In the genomic region with DNA sequence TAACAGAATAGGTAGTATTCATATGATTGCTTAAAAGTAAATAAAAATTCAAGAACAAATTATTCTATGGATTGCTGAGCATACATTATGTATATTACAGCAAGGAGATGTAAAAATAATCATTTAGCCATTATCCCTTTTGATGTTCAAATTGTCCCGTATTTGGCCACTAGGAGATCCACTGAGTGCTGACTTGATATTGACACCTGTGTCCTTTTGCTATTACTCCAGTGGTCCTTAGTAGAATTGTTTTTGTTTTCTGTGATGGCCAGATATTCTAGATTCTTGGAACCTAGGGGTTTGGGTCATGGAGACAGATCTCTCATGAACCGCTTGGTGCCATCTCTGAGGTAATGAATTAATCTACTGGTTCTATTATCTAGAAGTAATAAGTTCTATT, we compare ENCODE assay signal across 10 cellular contexts. TPM values are rescaled to one million over a fixed set of nuclear protein-coding genes. Genes with fewer than 3 reads are reported as not detected.
A peak's percentile ranks its signal among the peaks of the same experiment; 100 is the strongest.
DNase-seq lines count a peak whose midpoint lies in the region; ATAC-seq and TF ChIP-seq lines count a peak whose summit lies in the region.
"Had no signal": no experiment of that assay in that cellular context is flagged by ENCODE, and none has a peak within 500 bp of the region (broad histone marks: within the 10 kb centered on the region; RNA-seq: fewer than 3 reads in every experiment).

No MANE protein-coding gene starts in this region.

- no peaks in the 10 kb centered on the region for H3F3A ChIP-seq in PC-9 (ENCODE audit: insufficient read depth, low read depth)

- H3K9me3 Mint-ChIP-seq in activated CD8-positive, alpha-beta T cell treated with anti-CD3 and anti-CD28 coated beads for 36 hours, result no peaks in the 10 kb centered on the region
- H3K9me3 Mint-ChIP-seq in activated CD8-positive, alpha-beta T cell treated with anti-CD3 and anti-CD28 coated beads, Interleukin-2, amount 10 ng/mL, durations not matched to agents 7 days and 5 days (ENCODE audit: insufficient read depth), result no peaks in the 10 kb centered on the region
- H3K9me3 Mint-ChIP-seq: CD8-positive, alpha-beta memory T cell had no signal

- no peak overlapping the region for H2AFZ ChIP-seq in PC-9

- H3K4me3 ChIP-seq in PC-9 (no peak overlapping the region), fibroblast of pulmonary artery (replicated peaks; ENCODE audit: low read depth, low read length) (no peak overlapping the region), transverse colon (no peak overlapping the region)

- no peak overlapping the region for H3K27ac Mint-ChIP-seq in activated CD8-positive, alpha-beta T cell treated with anti-CD3 and anti-CD28 coated beads for 36 hours
- no peak overlapping the region for H3K27ac Mint-ChIP-seq in activated CD8-positive, alpha-beta T cell treated with anti-CD3 and anti-CD28 coated beads, Interleukin-2, amount 10 ng/mL, durations not matched to agents 7 days and 5 days

- H3K27me3 ChIP-seq in PC-9 (ENCODE audit: insufficient read depth, low read depth), result no peaks in the 10 kb centered on the region
- no peaks in the 10 kb centered on the region for H3K27me3 ChIP-seq in transverse colon

- peaks cover 39% of the 10 kb centered on the region for H3K36me3 Mint-ChIP-seq in activated CD8-positive, alpha-beta T cell treated with anti-CD3 and anti-CD28 coated beads for 36 hours (ENCODE audit: low read depth)
- peaks cover 51% of the 10 kb centered on the region for H3K36me3 Mint-ChIP-seq in activated CD8-positive, alpha-beta T cell treated with anti-CD3 and anti-CD28 coated beads, Interleukin-2, amount 10 ng/mL, durations not matched to agents 7 days and 5 days (ENCODE audit: low read depth)

- POLR2A ChIA-PET in activated CD8-positive, alpha-beta T cell treated with anti-CD3 and anti-CD28 coated beads for 36 hours (lab: Charles Lee), result no interaction called here
- POLR2A ChIA-PET in activated CD8-positive, alpha-beta T cell treated with anti-CD3 and anti-CD28 coated beads, Interleukin-2, amount 10 ng/mL, durations not matched to agents 7 days and 5 days (lab: Charles Lee), result interaction anchor here (0.6 kb wide), 1 partner anchor 54 kb away, joined by 4 read pairs; no protein-coding TSS in a partner anchor
- POLR2A ChIA-PET in PC-9 (lab: Charles Lee; ENCODE audit: unreplicated experiment), result no interaction called here

- peak; percentile 58 for TF ChIP-seq CTCF in activated CD8-positive, alpha-beta T cell treated with anti-CD3 and anti-CD28 coated beads for 36 hours (IDR thresholded peaks at IDR 0.05)
- TF ChIP-seq CTCF in PC-9 (conservative IDR thresholded peaks at IDR 0.05) (peak; percentile 54; the same call in 1 of the 2 replicates), fibroblast of pulmonary artery (IDR thresholded peaks at IDR 0.05; ENCODE audit: low read length, missing control alignments) (peak; percentile 32), transverse colon (IDR thresholded peaks at IDR 0.05) (peak in 4 of 5 experiments; percentile 13 to 36 (median 22)), GM20000 (IDR thresholded peaks at IDR 0.05; ENCODE audit: extremely low read depth, missing control alignments) (no peak)

- no peaks in the 10 kb centered on the region for H4K20me1 ChIP-seq in PC-9 (ENCODE audit: insufficient read depth)

- H3K27ac ChIP-seq in PC-9, result no peak overlapping the region
- H3K27ac ChIP-seq in transverse colon, result no peak overlapping the region

- BruUV-seq in PC-9 (replicated peaks; lab: Mats Ljungman, UMichigan), result no TSS peak

- H3K4me1 Mint-ChIP-seq in activated CD8-positive, alpha-beta T cell treated with anti-CD3 and anti-CD28 coated beads for 36 hours (ENCODE audit: low read depth), result peaks cover 2% of the 10 kb centered on the region
- peaks cover 8% of the 10 kb centered on the region for H3K4me1 Mint-ChIP-seq in activated CD8-positive, alpha-beta T cell treated with anti-CD3 and anti-CD28 coated beads, Interleukin-2, amount 10 ng/mL, durations not matched to agents 7 days and 5 days (ENCODE audit: low read depth)

- peaks cover 5% of the 10 kb centered on the region; the same call in 1 of the 2 replicates for H3K79me2 ChIP-seq in PC-9 (ENCODE audit: low read depth)

- intact Hi-C loops in activated CD8-positive, alpha-beta T cell treated with anti-CD3 and anti-CD28 coated beads for 36 hours (cut with micrococcal nuclease), result no loop called here
- intact Hi-C loops in PC-9 (cut with micrococcal nuclease; ENCODE audit: unreplicated experiment), result no loop called here
- intact Hi-C loops in transverse colon (cut with DNase I; ENCODE audit: low total_unique reads), result no loop called here

- DNase-seq in activated CD8-positive, alpha-beta T cell treated with anti-CD3 and anti-CD28 coated beads for 36 hours, result no peak
- DNase-seq in activated CD8-positive, alpha-beta T cell treated with anti-CD3 and anti-CD28 coated beads, Interleukin-2, amount 10 ng/mL, durations not matched to agents 7 days and 5 days, result no peak
- DNase-seq in PC-9 (peak in 1 of 2 experiments; percentile 41), fibroblast of pulmonary artery (ENCODE audit: low read depth) (no peak), transverse colon (no peak), activated gamma-delta T cell (lab: John Stamatoyannopoulos, UW) (no peak), cerebellar nuclear complex (lab: John Stamatoyannopoulos, UW) (no peak), GM20000 (ENCODE audit: low spot score) (no peak)
- DNase-seq: NCI-H1092 treated with DMSO at 0.1 percent for 48 hours had no signal

- no peak overlapping the region for H3K4me3 Mint-ChIP-seq in activated CD8-positive, alpha-beta T cell treated with anti-CD3 and anti-CD28 coated beads for 36 hours
- no peak overlapping the region for H3K4me3 Mint-ChIP-seq in activated CD8-positive, alpha-beta T cell treated with anti-CD3 and anti-CD28 coated beads, Interleukin-2, amount 10 ng/mL, durations not matched to agents 7 days and 5 days
- H3K4me3 Mint-ChIP-seq: CD8-positive, alpha-beta memory T cell had no signal

- CTCF ChIA-PET in activated CD8-positive, alpha-beta T cell treated with anti-CD3 and anti-CD28 coated beads for 36 hours (lab: Charles Lee), result interaction anchor here (1.0 kb wide), 1 partner anchor 13 kb away, joined by 4 read pairs; no protein-coding TSS in a partner anchor
- CTCF ChIA-PET in activated CD8-positive, alpha-beta T cell treated with anti-CD3 and anti-CD28 coated beads, Interleukin-2, amount 10 ng/mL, durations not matched to agents 7 days and 5 days (lab: Charles Lee), result interaction anchor here (1.6 kb wide), 1 partner anchor 11 kb away, joined by 4 read pairs; no protein-coding TSS in a partner anchor
- CTCF ChIA-PET in PC-9 (lab: Charles Lee), result no interaction called here

- H3K4me1 ChIP-seq in PC-9 (replicated peaks; ENCODE audit: insufficient read depth) (no peaks in the 10 kb centered on the region), transverse colon (no peaks in the 10 kb centered on the region)

- in situ Hi-C loops in transverse colon (cut with MboI; ENCODE audit: low pct_ligation_motif_present in 1 of 4, low pct_unique_long_range_greater_than_20kb in 1 of 4, low sequenced_read_pairs in 3 of 4), result no loop called here

- TF ChIP-seq EP300 in transverse colon (IDR thresholded peaks at IDR 0.05; ENCODE audit: low read depth), result no peak

- no peaks in the 10 kb centered on the region for H3K27me3 Mint-ChIP-seq in activated CD8-positive, alpha-beta T cell treated with anti-CD3 and anti-CD28 coated beads for 36 hours
- H3K27me3 Mint-ChIP-seq in activated CD8-positive, alpha-beta T cell treated with anti-CD3 and anti-CD28 coated beads, Interleukin-2, amount 10 ng/mL, durations not matched to agents 7 days and 5 days (ENCODE audit: low read depth), result no peaks in the 10 kb centered on the region
- H3K27me3 Mint-ChIP-seq: CD8-positive, alpha-beta memory T cell had no signal

- WGBS in transverse colon (ENCODE audit: low coverage in 1 of 2), 2 donors, result 93 to 100% methylated on average over 2 of the region's 2 CpGs

- H3K36me3 ChIP-seq in PC-9 (ENCODE audit: low read depth) (peaks cover 18% of the 10 kb centered on the region; the same call in 1 of the 2 replicates), transverse colon (peaks cover 0 to 36% (median 13%) of the 10 kb centered on the region in 4 donors)

- H3K9me3 ChIP-seq in PC-9 (ENCODE audit: insufficient read depth, low read depth) (no peaks in the 10 kb centered on the region), transverse colon (no peaks in the 10 kb centered on the region)

- no peak for TF ChIP-seq POLR2A in transverse colon (IDR thresholded peaks at IDR 0.05)

- peak; percentile 27 for ATAC-seq in activated CD8-positive, alpha-beta T cell treated with anti-CD3 and anti-CD28 coated beads for 36 hours
- no peak for ATAC-seq in activated CD8-positive, alpha-beta T cell treated with anti-CD3 and anti-CD28 coated beads, Interleukin-2, amount 10 ng/mL, durations not matched to agents 7 days and 5 days

- H3K9me2 ChIP-seq in PC-9 (ENCODE audit: insufficient read depth), result no peaks in the 10 kb centered on the region

- no peak overlapping the region for H3K4me2 ChIP-seq in PC-9

RNA-seq across cellular contexts. Expression of gene ERO1A, which starts 16.8 kb away (rescaled TPM):
- total RNA-seq in activated CD8-positive, alpha-beta T cell treated with anti-CD3 and anti-CD28 coated beads for 36 hours, result 100 to 1,000 TPM; 187 to 202 TPM
- 100 to 1,000 TPM; 198 to 200 TPM for total RNA-seq in activated CD8-positive, alpha-beta T cell treated with anti-CD3 and anti-CD28 coated beads, Interleukin-2, amount 10 ng/mL, durations not matched to agents 7 days and 5 days
- total RNA-seq in PC-9 (2021) (83.6 and 83.9 TPM in 2 replicates), transverse colon (10 to 100 TPM; 21.9 to 46.0 (median 35.6) TPM)

RNA-seq across cellular contexts. Expression of gene PSMC6, which starts 28.4 kb away (rescaled TPM):
- 100 to 1,000 TPM; 104 to 105 TPM for total RNA-seq in activated CD8-positive, alpha-beta T cell treated with anti-CD3 and anti-CD28 coated beads for 36 hours
- total RNA-seq in activated CD8-positive, alpha-beta T cell treated with anti-CD3 and anti-CD28 coated beads, Interleukin-2, amount 10 ng/mL, durations not matched to agents 7 days and 5 days, result 10 to 100 TPM; 85.3 to 88.2 TPM
- total RNA-seq in PC-9 (2021) (83.0 and 96.5 TPM in 2 replicates), transverse colon (10 to 100 TPM in 3 of 4 donors, 1 to 10 TPM in 1; 6.8 to 87.8 (median 47.8) TPM)

RNA-seq across cellular contexts. Expression of gene STYX, which starts 51.4 kb away (rescaled TPM):
- total RNA-seq in activated CD8-positive, alpha-beta T cell treated with anti-CD3 and anti-CD28 coated beads for 36 hours, result 10 to 100 TPM; 13.0 to 13.2 TPM
- total RNA-seq in activated CD8-positive, alpha-beta T cell treated with anti-CD3 and anti-CD28 coated beads, Interleukin-2, amount 10 ng/mL, durations not matched to agents 7 days and 5 days, result 10 to 100 TPM; 19.9 to 21.9 TPM
- total RNA-seq in PC-9 (2021) (7.0 and 10.8 TPM in 2 replicates), transverse colon (10 to 100 TPM in 2 of 4 donors, 1 to 10 TPM in 2; 6.0 to 14.4 (median 9.1) TPM)
